ENCODE assay signal across 8 cellular contexts in genomic region chr7:27172388-27172774, GRCh38. TPM values are rescaled to one million over a fixed set of nuclear protein-coding genes. Genes with fewer than 3 reads are reported as not detected.
A peak's percentile ranks its signal among the peaks of the same experiment; 100 is the strongest.
DNase-seq lines count a peak whose midpoint lies in the region; ATAC-seq and TF ChIP-seq lines count a peak whose summit lies in the region.

No MANE protein-coding gene starts in this region.

- H3K27me3 ChIP-seq in prostate gland (replicated peaks; ENCODE audit: insufficient read depth) = no peaks in the 10 kb centered on the region

- ATAC-seq in HG03095 (IDR thresholded peaks at IDR 0.05; ENCODE audit: unreplicated experiment) (no peak), WTC11 (no peak)

- H3K36me3 ChIP-seq in prostate gland = no peaks in the 10 kb centered on the region

- H3K27ac Mint-ChIP-seq in Calu3 (ENCODE audit: unreplicated experiment) (peak overlapping the region; percentile 22), WTC11 (no peak overlapping the region)

- H3K4me1 Mint-ChIP-seq in Calu3 (ENCODE audit: low read depth, unreplicated experiment) (peaks cover 37% of the 10 kb centered on the region), WTC11 (peaks cover 23% of the 10 kb centered on the region)

- no peak for TF ChIP-seq CTCF in Calu3 (IDR thresholded peaks at IDR 0.05; ENCODE audit: unreplicated experiment)
- no peak for TF ChIP-seq CTCF in prostate gland (IDR thresholded peaks at IDR 0.05)
- no peak for TF ChIP-seq CTCF in WTC11 (IDR thresholded peaks at IDR 0.05)

- DNase-seq in Calu3 (no peak), KBM-7 (peak; percentile 49), cerebellar cortex (ENCODE audit: low spot score) (peak; percentile 17), prostate gland (ENCODE audit: low spot score) (no peak), NCI-H226 (no peak), WTC11 (ENCODE audit: low spot score) (no peak)
- DNase-seq in stimulated activated CD4-positive, alpha-beta T cell treated with anti-CD3 and anti-CD28 coated beads, Interleukin-4, amount 100 ng/mL, for 1 hour = no peak

- H3K9me3 ChIP-seq in prostate gland = no peaks in the 10 kb centered on the region

- H3K4me1 ChIP-seq in prostate gland (replicated peaks) = no peaks in the 10 kb centered on the region

- POLR2A ChIA-PET in WTC11 (lab: Charles Lee) = no interaction called here

- CTCF ChIA-PET in Calu3 (lab: Charles Lee) = interaction anchor here (2.1 kb wide), 1 partner anchor 22 kb away, joined by 8 read pairs; no protein-coding TSS in a partner anchor
- CTCF ChIA-PET in WTC11 (lab: Charles Lee) = no interaction called here

- intact Hi-C loops in Calu3 (cut with micrococcal nuclease; ENCODE audit: unreplicated experiment) = no loop called here
- intact Hi-C loops in prostate gland (cut with DNase I) = no loop called here

- H3K4me3 Mint-ChIP-seq in Calu3 (ENCODE audit: low read depth, unreplicated experiment) (peak overlapping the region; percentile 72), WTC11 (no peak overlapping the region)

- in situ Hi-C loops in KBM-7 (cut with MboI; ENCODE audit: low pct_unique_long_range_greater_than_20kb, low sequenced_read_pairs) = loop anchor here (25.0 kb wide), 1 partner anchor 1310 kb away; no protein-coding TSS in a partner anchor

- H3K27ac ChIP-seq in prostate gland = peak overlapping the region; percentile 96

- H3K36me3 Mint-ChIP-seq in Calu3 (ENCODE audit: insufficient read depth, unreplicated experiment) (peaks cover 44% of the 10 kb centered on the region), WTC11 (0 out of 2 replicates have a peak, but pooled peaks cover 2% of the 10 kb centered on the region)

- H3K9me3 Mint-ChIP-seq in Calu3 (ENCODE audit: low read depth, unreplicated experiment) (no peaks in the 10 kb centered on the region), WTC11 (no peaks in the 10 kb centered on the region)

- no peaks in the 10 kb centered on the region for H3K27me3 Mint-ChIP-seq in Calu3 (ENCODE audit: unreplicated experiment)
- H3K27me3 Mint-ChIP-seq in WTC11 (ENCODE audit: low read depth) = peaks cover 99% of the 10 kb centered on the region

- peak overlapping the region; percentile 61 to 80 for H3K4me3 ChIP-seq in prostate gland

- WGBS in prostate gland = 6% methylated on average over 10 of the region's 10 CpGs

- no peak for TF ChIP-seq POLR2A in prostate gland (IDR thresholded peaks at IDR 0.05)

- BruUV-seq in Calu3 (replicated peaks; lab: Mats Ljungman, UMichigan) = no TSS peak

TF ChIP-seq in WTC11, 78 proteins besides CTCF, POLR2A, EP300 and RAD21:
- TF ChIP-seq IRF1 (CRISPR knock-in tag; IDR thresholded peaks at IDR 0.05) (no peak), ESRRA (CRISPR knock-in tag; IDR thresholded peaks at IDR 0.05; ENCODE audit: borderline replicate concordance) (no peak), STAT6 (CRISPR knock-in tag; conservative IDR thresholded peaks at IDR 0.05; ENCODE audit: low read depth) (no peak), CDX4 (CRISPR knock-in tag; IDR thresholded peaks at IDR 0.05; ENCODE audit: borderline replicate concordance) (no peak), ATF1 (CRISPR knock-in tag; IDR thresholded peaks at IDR 0.05) (no peak), ZNF138 (CRISPR knock-in tag; conservative IDR thresholded peaks at IDR 0.05) (no peak), ZNF219 (CRISPR knock-in tag; IDR thresholded peaks at IDR 0.05; ENCODE audit: borderline replicate concordance) (no peak), TCF7 (CRISPR knock-in tag; IDR thresholded peaks at IDR 0.05; ENCODE audit: low read depth) (no peak), NR2C2 (CRISPR knock-in tag; IDR thresholded peaks at IDR 0.05) (no peak), ZNF416 (CRISPR knock-in tag; IDR thresholded peaks at IDR 0.05) (no peak), SMAD4 (CRISPR knock-in tag; IDR thresholded peaks at IDR 0.05) (no peak), RORB (CRISPR knock-in tag; IDR thresholded peaks at IDR 0.05) (no peak), FOXP1 (CRISPR knock-in tag; IDR thresholded peaks at IDR 0.05; ENCODE audit: borderline replicate concordance) (no peak)

RNA-seq across cellular contexts. Expression of gene HOXA10, which starts 1.7 kb away (rescaled TPM):
- total RNA-seq in Calu3 (2022) = 11.8 and 12.1 TPM in 2 replicates
- total RNA-seq in prostate gland = 10 to 100 TPM; 25.8 to 65.6 TPM
- 0.07 TPM in 1 of 3 replicates, not detected in the others for total RNA-seq in WTC11 (2021)

RNA-seq across cellular contexts. Expression of gene HOXA9, which starts 7.0 kb away (rescaled TPM):
- total RNA-seq in Calu3 (2022) (1.7 and 2.5 TPM in 2 replicates), prostate gland (10 to 100 TPM; 14.7 to 57.0 TPM), WTC11 (2021) (not detected in 3 replicates)

RNA-seq across cellular contexts. Expression of gene HOXA11, which starts 12.7 kb away (rescaled TPM):
- total RNA-seq in Calu3 (2022) (0.39 and 0.54 TPM in 2 replicates), prostate gland (1 to 10 TPM; 8.5 to 9.8 TPM), WTC11 (2021) (not detected in 3 replicates)

RNA-seq across cellular contexts. Expression of gene HOXA7, which starts 15.9 kb away (rescaled TPM):
- total RNA-seq in Calu3 (2022) (not detected in 2 replicates), prostate gland (1 to 10 TPM; 2.2 to 4.6 TPM), WTC11 (2021) (not detected in 3 replicates)

RNA-seq across cellular contexts. Expression of gene HOXA3, which starts 20.0 kb away (rescaled TPM):
- total RNA-seq in Calu3 (2022) = 15.9 and 20.9 TPM in 2 replicates
- total RNA-seq in prostate gland = 1 to 10 TPM; 2.8 to 3.1 TPM
- total RNA-seq in WTC11 (2021) = 0.11 TPM in 1 of 3 replicates, not detected in the others

Comparison
In these comparisons a context has a peak if more than half of its experiments do, and no peak if none do; other contexts are left out.
1. DNase-seq: peak in KBM-7 (single experiment) and cerebellar cortex (single experiment); none in Calu3 (single experiment), prostate gland (single experiment), stimulated activated CD4-positive, alpha-beta T cell treated with anti-CD3 and anti-CD28 coated beads, Interleukin-4, amount 100 ng/mL, for 1 hour (single experiment), NCI-H226 (single experiment) and WTC11 (single experiment).
2. RNA of gene HOXA10, which starts 1.7 kb away (total RNA-seq): 25.8 to 65.6 TPM in prostate gland and 11.8 to 12.1 TPM in Calu3; 0.07 TPM in WTC11; every median in the first group is over 10 times any median in the second.